ENCODE assay signal across 8 cellular contexts in the genomic region with DNA sequence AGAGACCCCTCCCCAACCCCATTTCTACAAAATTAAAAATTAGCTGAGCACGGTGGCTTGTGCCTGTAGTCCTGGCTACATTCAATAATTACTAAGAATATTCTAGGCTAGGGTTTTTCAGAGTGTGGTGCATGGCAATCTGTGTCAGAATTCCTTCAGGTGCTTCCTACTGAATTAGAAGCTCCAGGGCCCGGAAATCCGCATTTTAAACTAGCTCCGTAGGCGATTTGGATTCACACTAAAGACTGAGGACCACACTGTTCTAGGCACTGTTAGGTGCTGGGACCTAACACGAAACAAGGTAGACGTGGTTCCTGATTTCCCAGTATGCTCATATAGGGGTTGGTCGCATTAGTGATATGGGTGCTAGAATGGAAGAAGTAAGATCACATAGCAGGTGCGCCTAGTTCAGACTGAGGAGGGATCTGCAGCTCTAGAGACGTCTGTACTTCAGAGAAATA. TPM values are rescaled to one million over a fixed set of nuclear protein-coding genes. Genes with fewer than 3 reads are reported as not detected.
DNase-seq lines count a peak whose midpoint lies in the region; ATAC-seq, FAIRE-seq and TF ChIP-seq lines count a peak whose summit lies in the region.

No MANE protein-coding gene starts in this region.

- peak overlapping the region; percentile 92 for H3K4me2 ChIP-seq in parathyroid adenoma (ENCODE audit: low read length)

- FAIRE-seq in RCC 7860 (lab: Jason Lieb, UNC): no peak

- H3K4me3 ChIP-seq in cardiac muscle cell (peak overlapping the region; percentile 69), NT2/D1 (ENCODE audit: insufficient read length, low read depth) (peak overlapping the region; percentile 68), epithelial cell of esophagus (ENCODE audit: low read length) (peak overlapping the region; percentile 70), parathyroid adenoma (ENCODE audit: low read depth, low read length) (peak overlapping the region; percentile 80)

- ATAC-seq in left ventricle myocardium superior (no peak), HG02870 (IDR thresholded peaks at IDR 0.05; ENCODE audit: unreplicated experiment) (no peak)

- TF ChIP-seq CTCF in cardiac muscle cell (IDR thresholded peaks at IDR 0.05; ENCODE audit: low read depth, low read length) (no peak), epithelial cell of esophagus (IDR thresholded peaks at IDR 0.05; ENCODE audit: insufficient read depth, low read depth, low read length, missing control alignments) (no peak), parathyroid adenoma (IDR thresholded peaks at IDR 0.05) (no peak)

- H2AFZ ChIP-seq in parathyroid adenoma: peak overlapping the region; percentile 81

- intact Hi-C loops in left ventricle myocardium superior (cut with micrococcal nuclease): no loop called here

- H3K36me3 ChIP-seq in cardiac muscle cell (peaks cover 8% of the 10 kb centered on the region), NT2/D1 (ENCODE audit: insufficient read depth, insufficient read length, low read length) (peaks cover 34% of the 10 kb centered on the region), parathyroid adenoma (ENCODE audit: control insufficient read depth, insufficient read depth, low read length) (no peaks in the 10 kb centered on the region)

- peak overlapping the region; percentile 86 for H3K27ac ChIP-seq in cardiac muscle cell
- H3K27ac ChIP-seq in parathyroid adenoma: peak overlapping the region; percentile 92

- H3K9ac ChIP-seq in NT2/D1 (ENCODE audit: insufficient read length, low read depth) (peak overlapping the region; percentile 91), parathyroid adenoma (no peak overlapping the region)

- no peaks in the 10 kb centered on the region for H3K27me3 ChIP-seq in cardiac muscle cell
- H3K27me3 ChIP-seq in NT2/D1 (ENCODE audit: insufficient read depth, insufficient read length): no peaks in the 10 kb centered on the region
- H3K27me3 ChIP-seq in parathyroid adenoma (ENCODE audit: control insufficient read depth, insufficient read depth, low read length): no peaks in the 10 kb centered on the region

- no peaks in the 10 kb centered on the region for H3K4me1 ChIP-seq in cardiac muscle cell (ENCODE audit: low read depth)
- peaks cover 3% of the 10 kb centered on the region for H3K4me1 ChIP-seq in NT2/D1 (ENCODE audit: insufficient read depth, insufficient read length)
- peaks cover 19% of the 10 kb centered on the region for H3K4me1 ChIP-seq in parathyroid adenoma

- H3K79me2 ChIP-seq in parathyroid adenoma: no peaks in the 10 kb centered on the region

- H3K9me3 ChIP-seq in cardiac muscle cell (ENCODE audit: low read depth): no peaks in the 10 kb centered on the region
- H3K9me3 ChIP-seq in NT2/D1 (ENCODE audit: insufficient read depth, low read length): peaks cover 15% of the 10 kb centered on the region; the same call in 1 of the 2 replicates
- no peaks in the 10 kb centered on the region for H3K9me3 ChIP-seq in parathyroid adenoma (ENCODE audit: control insufficient read depth, low read length)

- DNase-seq in cardiac muscle cell (ENCODE audit: low read depth in 1 of 2, low spot score in 1 of 2) (no peak), left ventricle myocardium superior (no peak), NT2/D1 (ENCODE audit: low read depth, low spot score) (no peak), epithelial cell of esophagus (ENCODE audit: low read depth) (no peak), GM19238 (ENCODE audit: insufficient read length, low spot score) (no peak), RCC 7860 (ENCODE audit: low spot score) (no peak)

RNA-seq across cellular contexts. Expression of gene ZFAND2B, which starts 0.6 kb away (rescaled TPM):
- 32.6 and 35.4 TPM in 2 replicates for total RNA-seq in cardiac muscle cell
- 49.0 and 54.8 TPM in 2 replicates for polyA plus RNA-seq in cardiac muscle cell
- total RNA-seq in left ventricle myocardium superior: 20.3 TPM

RNA-seq across cellular contexts. Expression of gene ABCB6, which starts 12.7 kb away (rescaled TPM):
- 9.6 and 24.2 TPM in 2 replicates for total RNA-seq in cardiac muscle cell
- 24.2 and 32.9 TPM in 2 replicates for polyA plus RNA-seq in cardiac muscle cell
- 28.2 TPM for total RNA-seq in left ventricle myocardium superior

RNA-seq across cellular contexts. Expression of gene ATG9A, which starts 23.4 kb away (rescaled TPM):
- total RNA-seq in cardiac muscle cell (71.4 and 75.1 TPM in 2 replicates), left ventricle myocardium superior (81.8 TPM)
- 74.3 and 85.0 TPM in 2 replicates for polyA plus RNA-seq in cardiac muscle cell

RNA-seq across cellular contexts. Expression of gene ANKZF1, which starts 23.6 kb away (rescaled TPM):
- total RNA-seq in cardiac muscle cell (100 and 139 TPM in 2 replicates), left ventricle myocardium superior (30.4 TPM)
- polyA plus RNA-seq in cardiac muscle cell: 135 and 175 TPM in 2 replicates

RNA-seq across cellular contexts. Expression of gene RETREG2, which starts 27.9 kb away (rescaled TPM):
- 72.0 and 74.0 TPM in 2 replicates for total RNA-seq in cardiac muscle cell
- 77.6 and 101 TPM in 2 replicates for polyA plus RNA-seq in cardiac muscle cell
- total RNA-seq in left ventricle myocardium superior: 41.1 TPM
